ENCODE assay signal across 9 cellular contexts in genomic region chr1:47527653-47528272, GRCh38.
DNase-seq lines count a peak whose midpoint lies in the region; ATAC-seq and TF ChIP-seq lines count a peak whose summit lies in the region.
"Had no signal": no experiment of that assay in that cellular context is flagged by ENCODE, and none has a peak within 500 bp of the region (broad histone marks: within the 10 kb centered on the region; RNA-seq: fewer than 3 reads in every experiment).

No MANE protein-coding gene starts in this region.

- intact Hi-C loops in adrenal gland (cut with DNase I) = no loop called here
- intact Hi-C loops in activated T-helper 2 cell treated with anti-CD3 and anti-CD28 coated beads, Interferon-gamma antibody, Interleukin-2, Interleukin-4, amounts not matched to agents 10 μg/mL and 5 μg/mL and 100 μg/mL, durations not matched to agents 14 hours and 24 hours and 36 hours (cut with micrococcal nuclease) = no loop called here

- H3K36me3 Mint-ChIP-seq in activated T-helper 2 cell treated with anti-CD3 and anti-CD28 coated beads, Interferon-gamma antibody, Interleukin-2, Interleukin-4, amounts not matched to agents 10 μg/mL and 5 μg/mL and 100 μg/mL, durations not matched to agents 14 hours and 24 hours and 36 hours (ENCODE audit: low read depth) = peaks cover 3% of the 10 kb centered on the region

- no peak overlapping the region for H3K27ac ChIP-seq in adrenal gland
- H3K27ac ChIP-seq in lung (ENCODE audit: low read depth in 1 of 2, low read length in 1 of 2) = no peak overlapping the region

- H3K27me3 Mint-ChIP-seq in activated T-helper 2 cell treated with anti-CD3 and anti-CD28 coated beads, Interferon-gamma antibody, Interleukin-2, Interleukin-4, amounts not matched to agents 10 μg/mL and 5 μg/mL and 100 μg/mL, durations not matched to agents 14 hours and 24 hours and 36 hours (ENCODE audit: low read depth) = peaks cover 39% of the 10 kb centered on the region

- no peaks in the 10 kb centered on the region for H3K4me1 Mint-ChIP-seq in activated T-helper 2 cell treated with anti-CD3 and anti-CD28 coated beads, Interferon-gamma antibody, Interleukin-2, Interleukin-4, amounts not matched to agents 10 μg/mL and 5 μg/mL and 100 μg/mL, durations not matched to agents 14 hours and 24 hours and 36 hours (ENCODE audit: low read depth)

- ATAC-seq in lung (ENCODE audit: insufficient read depth, low FRiP score) = peak; percentile 58

- no peak overlapping the region for H3K4me3 Mint-ChIP-seq in activated T-helper 2 cell treated with anti-CD3 and anti-CD28 coated beads, Interferon-gamma antibody, Interleukin-2, Interleukin-4, amounts not matched to agents 10 μg/mL and 5 μg/mL and 100 μg/mL, durations not matched to agents 14 hours and 24 hours and 36 hours (ENCODE audit: low read depth)

- TF ChIP-seq CTCF in adrenal gland (IDR thresholded peaks at IDR 0.05) = peak in 4 of 6 experiments; percentile 12 to 29 (median 15)
- TF ChIP-seq CTCF in lung (IDR thresholded peaks at IDR 0.05; ENCODE audit: control extremely low read depth, extremely low read depth) = peak; percentile 5

- no peaks in the 10 kb centered on the region for H3K36me3 ChIP-seq in adrenal gland (replicated peaks in 1 of 2)
- H3K36me3 ChIP-seq in lung (ENCODE audit: control insufficient read depth in 2 of 2, insufficient read depth in 2 of 2, low read length in 2 of 2) = no peaks in the 10 kb centered on the region

- 68 to 74% (median 71%) methylated on average over 7 of the region's 7 CpGs for WGBS in adrenal gland, 4 donors
- 53 to 55% methylated on average over 7 of the region's 7 CpGs for WGBS in lung, 2 donors

- H3K9me3 Mint-ChIP-seq in activated T-helper 2 cell treated with anti-CD3 and anti-CD28 coated beads, Interferon-gamma antibody, Interleukin-2, Interleukin-4, amounts not matched to agents 10 μg/mL and 5 μg/mL and 100 μg/mL, durations not matched to agents 14 hours and 24 hours and 36 hours = peaks cover 20% of the 10 kb centered on the region

- TF ChIP-seq POLR2A in adrenal gland (IDR thresholded peaks at IDR 0.05) = no peak

- DNase-seq in ELR (ENCODE audit: low read depth) = peak; percentile 22
- peak; percentile 4 for DNase-seq in KG1 (lab: John Stamatoyannopoulos, UW)
- DNase-seq in adrenal gland = no peak
- peak; percentile 52 for DNase-seq in lung (ENCODE audit: low spot score)
- no peak for DNase-seq in activated T-helper 2 cell treated with anti-CD3 and anti-CD28 coated beads, Interferon-gamma antibody, Interleukin-2, Interleukin-4, amounts not matched to agents 10 μg/mL and 5 μg/mL and 100 μg/mL, durations not matched to agents 14 hours and 24 hours and 36 hours (ENCODE audit: low spot score)
- no peak for DNase-seq in occipital lobe (lab: John Stamatoyannopoulos, UW)
- DNase-seq in CD1c-positive myeloid dendritic cell (ENCODE audit: extremely low spot score) = no peak
- DNase-seq in NCI-H1694 treated with DMSO at 0.1 percent for 48 hours (lab: John Stamatoyannopoulos, UW) = no peak
- DNase-seq: NCI-H1105 treated with DMSO at 0.1 percent for 48 hours had no signal

- H3K9me3 ChIP-seq in adrenal gland (replicated peaks in 1 of 3) (peaks cover 0 to 4% (median 0%) of the 10 kb centered on the region in 3 donors), lung (ENCODE audit: control insufficient read depth in 2 of 2, insufficient read depth in 1 of 2, low read length in 1 of 2) (peaks cover 0 to 6% of the 10 kb centered on the region in 2 donors)

- H3K27me3 ChIP-seq in adrenal gland (no peaks in the 10 kb centered on the region), lung (ENCODE audit: control insufficient read depth, insufficient read depth) (no peaks in the 10 kb centered on the region)

- H3K4me3 ChIP-seq in adrenal gland (no peak overlapping the region), lung (no peak overlapping the region)

- H3K4me1 ChIP-seq in adrenal gland (replicated peaks in 1 of 2) (peaks cover 0 to 2% of the 10 kb centered on the region in 2 donors), lung (ENCODE audit: control insufficient read depth in 2 of 2, insufficient read depth in 2 of 2, low read length in 2 of 2) (no peaks in the 10 kb centered on the region)

- H3K27ac Mint-ChIP-seq in activated T-helper 2 cell treated with anti-CD3 and anti-CD28 coated beads, Interferon-gamma antibody, Interleukin-2, Interleukin-4, amounts not matched to agents 10 μg/mL and 5 μg/mL and 100 μg/mL, durations not matched to agents 14 hours and 24 hours and 36 hours = no peak overlapping the region

Comparison
In these comparisons a context has a peak if more than half of its experiments do, and no peak if none do; other contexts are left out.
1. DNase-seq: peak in ELR (single experiment), KG1 (single experiment) and lung (single experiment); none in adrenal gland (0 of 7), activated T-helper 2 cell treated with anti-CD3 and anti-CD28 coated beads, Interferon-gamma antibody, Interleukin-2, Interleukin-4, amounts not matched to agents 10 μg/mL and 5 μg/mL and 100 μg/mL, durations not matched to agents 14 hours and 24 hours and 36 hours (single experiment), occipital lobe (single experiment), CD1c-positive myeloid dendritic cell (single experiment) and NCI-H1694 treated with DMSO at 0.1 percent for 48 hours (single experiment).